ENCODE assay signal across 8 cellular contexts in genomic region chr17:29143894-29144293, GRCh38. TPM values are rescaled to one million over a fixed set of nuclear protein-coding genes. Genes with fewer than 3 reads are reported as not detected.
DNase-seq lines count a peak whose midpoint lies in the region; ATAC-seq and TF ChIP-seq lines count a peak whose summit lies in the region.

No MANE protein-coding gene starts in this region.

- H3K9me3 Mint-ChIP-seq in Calu3 (ENCODE audit: low read depth, unreplicated experiment) (no peaks in the 10 kb centered on the region), glutamatergic neuron (ENCODE audit: unreplicated experiment) (peaks cover 20% of the 10 kb centered on the region)

- H3K36me3 Mint-ChIP-seq in Calu3 (ENCODE audit: insufficient read depth, unreplicated experiment), result peaks cover 13% of the 10 kb centered on the region
- H3K36me3 Mint-ChIP-seq in T-helper 17 cell (ENCODE audit: low read depth), result no peaks in the 10 kb centered on the region
- no peaks in the 10 kb centered on the region for H3K36me3 Mint-ChIP-seq in glutamatergic neuron (ENCODE audit: unreplicated experiment)

- TF ChIP-seq EP300 in upper lobe of left lung (IDR thresholded peaks at IDR 0.05), result no peak

- no peak for DNase-seq in Calu3
- peak; percentile 36 for DNase-seq in HT-29 (ENCODE audit: low spot score)
- DNase-seq in T-helper 17 cell, result no peak
- DNase-seq in glutamatergic neuron, result peak; percentile 81
- DNase-seq in upper lobe of left lung, result peak in 1 of 2 donors; percentile 41
- no peak for DNase-seq in AG08396 (ENCODE audit: low spot score)
- no peak for DNase-seq in NCI-H2107 treated with DMSO at 0.1 percent for 48 hours (lab: John Stamatoyannopoulos, UW; ENCODE audit: unreplicated experiment)

- no peaks in the 10 kb centered on the region for H3K27me3 ChIP-seq in upper lobe of left lung

- no peaks in the 10 kb centered on the region for H3K27me3 Mint-ChIP-seq in Calu3 (ENCODE audit: unreplicated experiment)
- H3K27me3 Mint-ChIP-seq in T-helper 17 cell, result no peaks in the 10 kb centered on the region
- peaks cover 20% of the 10 kb centered on the region for H3K27me3 Mint-ChIP-seq in glutamatergic neuron (ENCODE audit: unreplicated experiment)

- no TSS peak for BruUV-seq in Calu3 (replicated peaks; lab: Mats Ljungman, UMichigan)

- no peak for TF ChIP-seq POLR2A in upper lobe of left lung (IDR thresholded peaks at IDR 0.05)

- intact Hi-C loops in Calu3 (cut with micrococcal nuclease; ENCODE audit: unreplicated experiment), result loop anchor here (2.0 kb wide), 1 partner anchor 19 kb away; no protein-coding TSS in a partner anchor

- no peaks in the 10 kb centered on the region for H3K36me3 ChIP-seq in upper lobe of left lung

- H3K4me1 Mint-ChIP-seq in Calu3 (ENCODE audit: low read depth, unreplicated experiment) (peaks cover 67% of the 10 kb centered on the region), T-helper 17 cell (peaks cover 42% of the 10 kb centered on the region), glutamatergic neuron (ENCODE audit: low read depth, unreplicated experiment) (peaks cover 68% of the 10 kb centered on the region)

- ATAC-seq in T-helper 17 cell, result no peak
- ATAC-seq in upper lobe of left lung (ENCODE audit: low FRiP score in 2 of 2), result no peak
- ATAC-seq in HG03097 (IDR thresholded peaks at IDR 0.05; ENCODE audit: low FRiP score, unreplicated experiment), result no peak

- H3K27ac ChIP-seq in upper lobe of left lung, result peak overlapping the region in 2 of 4 donors; percentile 9 to 17

- CTCF ChIA-PET in Calu3 (lab: Charles Lee), result interaction anchor here (0.6 to 3.2 kb wide), 6 partner anchors 11 to 178 kb away, joined by 3 to 30 read pairs (median 4); no protein-coding TSS in a partner anchor

- peaks cover 40 to 68% (median 60%) of the 10 kb centered on the region in 4 donors for H3K4me1 ChIP-seq in upper lobe of left lung

- WGBS in upper lobe of left lung, 2 donors, result 57 to 61% methylated on average over 2 of the region's 2 CpGs

- H3K4me3 Mint-ChIP-seq in Calu3 (ENCODE audit: low read depth, unreplicated experiment) (no peak overlapping the region), T-helper 17 cell (no peak overlapping the region), glutamatergic neuron (ENCODE audit: unreplicated experiment) (peak overlapping the region; percentile 84)

- TF ChIP-seq CTCF in Calu3 (IDR thresholded peaks at IDR 0.05; ENCODE audit: unreplicated experiment), result peak; percentile 53
- peak; percentile 74 for TF ChIP-seq CTCF in glutamatergic neuron (IDR thresholded peaks at IDR 0.05; ENCODE audit: partially characterized antibody, unreplicated experiment)
- TF ChIP-seq CTCF in upper lobe of left lung (IDR thresholded peaks at IDR 0.05), result peak; percentile 19 to 52 (median 32)

- no peak overlapping the region for H3K4me3 ChIP-seq in upper lobe of left lung

- H3K27ac Mint-ChIP-seq in Calu3 (ENCODE audit: unreplicated experiment) (no peak overlapping the region), T-helper 17 cell (peak overlapping the region; percentile 98), glutamatergic neuron (ENCODE audit: unreplicated experiment) (peak overlapping the region; percentile 100)

- H3K9me3 ChIP-seq in T-helper 17 cell (ENCODE audit: control insufficient read depth, low read length, poor library complexity, severe bottlenecking) (no peaks in the 10 kb centered on the region), upper lobe of left lung (no peaks in the 10 kb centered on the region)

RNA-seq across cellular contexts. Expression of gene MYO18A, which starts 36.3 kb away (rescaled TPM):
- total RNA-seq in Calu3 (2022), result 89.9 and 123 TPM in 2 replicates
- total RNA-seq in HT-29 (2014; rRNA removed; shearing (Covaris generic)), result 105 and 108 TPM in 2 replicates
- total RNA-seq in T-helper 17 cell, result 100 to 1,000 TPM; 142 to 153 TPM
- total RNA-seq in glutamatergic neuron (ENCODE audit: unreplicated experiment), result 465 TPM
- total RNA-seq in upper lobe of left lung, result 100 to 1,000 TPM in 1 of 6 donors, 10 to 100 TPM in 5; 37.4 to 214 (median 67.4) TPM

Comparison
In these comparisons a context has a peak if more than half of its experiments do, and no peak if none do; other contexts are left out.
1. DNase-seq: peak in HT-29 (single experiment) and glutamatergic neuron (single experiment); none in Calu3 (single experiment), T-helper 17 cell (0 of 3), AG08396 (single experiment) and NCI-H2107 treated with DMSO at 0.1 percent for 48 hours (single experiment).
2. Peak in every context shown above with its lines, with median percentiles within 50 percentile points of each other: CTCF ChIP-seq.